23 cellular contexts compared by ENCODE assay signal in the genomic region with DNA sequence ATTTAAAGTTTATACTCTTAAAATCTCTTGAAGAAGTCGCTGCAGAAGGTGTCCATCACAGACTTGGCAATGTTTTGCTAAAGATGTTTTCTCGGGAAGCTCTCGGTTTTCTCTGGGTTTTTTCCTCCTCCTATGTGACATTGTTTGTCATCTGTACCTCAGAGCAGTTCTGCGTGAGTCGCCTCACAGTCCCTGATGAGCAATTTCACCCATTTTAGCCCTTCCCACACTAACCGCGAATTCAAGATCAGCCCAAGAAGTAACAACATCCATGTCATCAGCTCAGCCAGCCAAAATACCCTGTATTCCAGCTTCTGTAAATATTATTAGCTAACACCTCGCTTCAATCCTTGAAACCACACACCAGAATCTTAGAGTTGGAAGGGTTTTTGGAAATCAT.
DNase-seq lines count a peak whose midpoint lies in the region; ATAC-seq, FAIRE-seq and TF ChIP-seq lines count a peak whose summit lies in the region.
"Had no signal": no experiment of that assay in that cellular context is flagged by ENCODE, and none has a peak within 500 bp of the region (broad histone marks: within the 10 kb centered on the region; RNA-seq: fewer than 3 reads in every experiment).

No MANE protein-coding gene starts in this region.

- DNase-seq in GM12878 (ENCODE audit: low read depth, low spot score): no peak
- DNase-seq in GM10266 (ENCODE audit: extremely low spot score): no peak
- DNase-seq in NCI-H345 treated with DMSO at 0.1 percent for 48 hours (lab: John Stamatoyannopoulos, UW; ENCODE audit: unreplicated experiment): no peak
- no peak for DNase-seq in NCI-H748 (lab: John Stamatoyannopoulos, UW; ENCODE audit: unreplicated experiment)
- DNase-seq: activated CD4-positive, alpha-beta T cell treated with anti-CD3 and anti-CD28 coated beads for 1 hour; activated naive CD4-positive, alpha-beta T cell treated with anti-CD3 and anti-CD28 coated beads, Interleukin-2, amount 50 U/mL, for 16 hours; AML-193; body of pancreas; erythroblast; H7; left ventricle myocardium superior; NCI-H1694 treated with DMSO at 0.1 percent for 48 hours; NCI-H510A treated with DMSO at 0.1 percent for 48 hours; pancreas; SJCRH30; stimulated activated CD4-positive, alpha-beta T cell treated with anti-CD3 and anti-CD28 coated beads, Interleukin-4, amount 100 ng/mL, for 4 hours; trophoblast cell had no signal

- in situ Hi-C loops in GM12878 (cut with MboI): no loop called here

- H3K4me2 ChIP-seq in GM12878 (ENCODE audit: control insufficient read depth, insufficient read depth): no peak overlapping the region

- H3K27me3 ChIP-seq in GM12878 (replicated peaks in 1 of 2; ENCODE audit: control insufficient read depth in 2 of 2, insufficient read depth in 2 of 2, low read length in 1 of 2): no peaks in the 10 kb centered on the region
- H3K27me3 ChIP-seq: body of pancreas, pancreas, SJCRH30 had no signal

- intact Hi-C loops in GM12878 (cut with micrococcal nuclease; ENCODE audit: unreplicated experiment): no loop called here

- FAIRE-seq in GM12878 (lab: Jason Lieb, UNC): no peak
- FAIRE-seq: D721Med, HTR-8/SVneo, pancreas had no signal

- CTCF ChIA-PET in GM12878 (lab: Yijun Ruan, JAX): no interaction called here

- H3K9ac ChIP-seq in GM12878 (ENCODE audit: control insufficient read depth, insufficient read depth, low read length): no peak overlapping the region

- H3K36me3 ChIP-seq in GM12878 (ENCODE audit: control insufficient read depth in 2 of 2, insufficient read depth in 2 of 2, low read length in 1 of 2): no peaks in the 10 kb centered on the region
- H3K36me3 ChIP-seq: pancreas, SJCRH30 had no signal

- no peaks in the 10 kb centered on the region for H3K79me2 ChIP-seq in GM12878 (ENCODE audit: control insufficient read depth, insufficient read depth, low read length)

- H3K4me3 ChIP-seq in GM12878: no peak overlapping the region
- H3K4me3 ChIP-seq: body of pancreas, pancreas, SJCRH30 had no signal

- WGBS in GM12878 (ENCODE audit: insufficient coverage, insufficient replicate concordance, low lambda C conversion rate, missing lambda C conversion rate): 0% methylated on average over 8 of the region's 8 CpGs

- TF ChIP-seq CTCF in GM12878 (IDR thresholded peaks at IDR 0.05 in 2 of 3, conservative IDR thresholded peaks at IDR 0.05 in 1 of 3; ENCODE audit: control insufficient read depth in 2 of 3, extremely low read depth in 1 of 3, insufficient read depth in 1 of 3, low read depth in 3 of 3, low read length in 3 of 3): no peak
- no peak for TF ChIP-seq CTCF in GM10266 (IDR thresholded peaks at IDR 0.05; ENCODE audit: control insufficient read depth, insufficient read depth, low read depth, missing control alignments)

- no peak overlapping the region for H3K27ac ChIP-seq in GM12878 (ENCODE audit: control insufficient read depth, insufficient read depth)
- H3K27ac ChIP-seq: body of pancreas, pancreas, SJCRH30 had no signal

- H2AFZ ChIP-seq in GM12878 (ENCODE audit: control insufficient read depth, low read depth, low read length): no peak overlapping the region

- POLR2A ChIA-PET in GM12878 (lab: Charles Lee): no interaction called here

- RAD21 ChIA-PET in GM12878 (lab: Charles Lee; ENCODE audit: unreplicated experiment): no interaction called here

- TF ChIP-seq RAD21 in GM12878 (IDR thresholded peaks at IDR 0.05; ENCODE audit: insufficient read depth, low read depth, low read length): no peak

- ATAC-seq in GM18858 (IDR thresholded peaks at IDR 0.05; ENCODE audit: unreplicated experiment): peak; percentile 66
- ATAC-seq in GM21381 (IDR thresholded peaks at IDR 0.05; ENCODE audit: unreplicated experiment): peak; percentile 57
- peak; percentile 87 for ATAC-seq in HG02973 (IDR thresholded peaks at IDR 0.05; ENCODE audit: unreplicated experiment)
- ATAC-seq in GM12878: peak; percentile 51
- no peak for ATAC-seq in HG03460 (IDR thresholded peaks at IDR 0.05; ENCODE audit: unreplicated experiment)
- ATAC-seq: body of pancreas, left ventricle myocardium superior, pancreas had no signal

- H4K20me1 ChIP-seq in GM12878 (ENCODE audit: control insufficient read depth, insufficient read depth): no peaks in the 10 kb centered on the region

- no peak for TF ChIP-seq POLR2A in GM12878 (IDR thresholded peaks at IDR 0.05; ENCODE audit: low read depth, low read length)

- BruUV-seq in GM12878 (replicated peaks; lab: Mats Ljungman, UMichigan): no TSS peak

- H3K4me1 ChIP-seq in GM12878 (ENCODE audit: control insufficient read depth, insufficient read depth, low read length): no peaks in the 10 kb centered on the region
- H3K4me1 ChIP-seq: body of pancreas, SJCRH30 had no signal

- H3K9me3 ChIP-seq in GM12878 (replicated peaks; ENCODE audit: control insufficient read depth, insufficient read depth, low read length): no peaks in the 10 kb centered on the region
- H3K9me3 ChIP-seq: body of pancreas, pancreas, SJCRH30 had no signal

- TF ChIP-seq EP300 in GM12878 (IDR thresholded peaks at IDR 0.05; ENCODE audit: borderline replicate concordance in 1 of 2, control insufficient read depth in 1 of 2, low read depth in 2 of 2, low read length in 2 of 2): no peak

- SMC1A ChIA-PET in GM12878 (lab: Charles Lee; ENCODE audit: uncharacterized antibody, unreplicated experiment): no interaction called here

TF ChIP-seq in GM12878, 131 proteins besides CTCF, POLR2A, EP300 and RAD21 (continues in another document):
- peak; percentile 20; the same call in 1 of the 2 replicates for TF ChIP-seq JUNB (IDR thresholded peaks at IDR 0.05)
- TF ChIP-seq FOS (IDR thresholded peaks at IDR 0.05; ENCODE audit: borderline replicate concordance, extremely low read depth, insufficient read length): no peak
- TF ChIP-seq GATAD2B (conservative IDR thresholded peaks at IDR 0.05; ENCODE audit: low read depth): no peak
- TF ChIP-seq, protein P1, sequence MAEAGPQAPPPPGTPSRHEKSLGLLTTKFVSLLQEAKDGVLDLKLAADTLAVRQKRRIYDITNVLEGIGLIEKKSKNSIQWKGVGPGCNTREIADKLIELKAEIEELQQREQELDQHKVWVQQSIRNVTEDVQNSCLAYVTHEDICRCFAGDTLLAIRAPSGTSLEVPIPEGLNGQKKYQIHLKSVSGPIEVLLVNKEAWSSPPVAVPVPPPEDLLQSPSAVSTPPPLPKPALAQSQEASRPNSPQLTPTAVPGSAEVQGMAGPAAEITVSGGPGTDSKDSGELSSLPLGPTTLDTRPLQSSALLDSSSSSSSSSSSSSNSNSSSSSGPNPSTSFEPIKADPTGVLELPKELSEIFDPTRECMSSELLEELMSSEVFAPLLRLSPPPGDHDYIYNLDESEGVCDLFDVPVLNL (IDR thresholded peaks at IDR 0.05; ENCODE audit: low read depth, low read length): no peak
- TF ChIP-seq CREB1 (IDR thresholded peaks at IDR 0.05; ENCODE audit: low read depth): no peak
- TF ChIP-seq, protein P2, sequence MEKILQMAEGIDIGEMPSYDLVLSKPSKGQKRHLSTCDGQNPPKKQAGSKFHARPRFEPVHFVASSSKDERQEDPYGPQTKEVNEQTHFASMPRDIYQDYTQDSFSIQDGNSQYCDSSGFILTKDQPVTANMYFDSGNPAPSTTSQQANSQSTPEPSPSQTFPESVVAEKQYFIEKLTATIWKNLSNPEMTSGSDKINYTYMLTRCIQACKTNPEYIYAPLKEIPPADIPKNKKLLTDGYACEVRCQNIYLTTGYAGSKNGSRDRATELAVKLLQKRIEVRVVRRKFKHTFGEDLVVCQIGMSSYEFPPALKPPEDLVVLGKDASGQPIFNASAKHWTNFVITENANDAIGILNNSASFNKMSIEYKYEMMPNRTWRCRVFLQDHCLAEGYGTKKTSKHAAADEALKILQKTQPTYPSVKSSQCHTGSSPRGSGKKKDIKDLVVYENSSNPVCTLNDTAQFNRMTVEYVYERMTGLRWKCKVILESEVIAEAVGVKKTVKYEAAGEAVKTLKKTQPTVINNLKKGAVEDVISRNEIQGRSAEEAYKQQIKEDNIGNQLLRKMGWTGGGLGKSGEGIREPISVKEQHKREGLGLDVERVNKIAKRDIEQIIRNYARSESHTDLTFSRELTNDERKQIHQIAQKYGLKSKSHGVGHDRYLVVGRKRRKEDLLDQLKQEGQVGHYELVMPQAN (conservative IDR thresholded peaks at IDR 0.05): no peak
- no peak for TF ChIP-seq MEF2A (IDR thresholded peaks at IDR 0.05; ENCODE audit: insufficient read depth, low read depth, low read length)
- no peak for TF ChIP-seq STAT3 (IDR thresholded peaks at IDR 0.05; ENCODE audit: low read depth, low read length)
- TF ChIP-seq, protein P3, sequence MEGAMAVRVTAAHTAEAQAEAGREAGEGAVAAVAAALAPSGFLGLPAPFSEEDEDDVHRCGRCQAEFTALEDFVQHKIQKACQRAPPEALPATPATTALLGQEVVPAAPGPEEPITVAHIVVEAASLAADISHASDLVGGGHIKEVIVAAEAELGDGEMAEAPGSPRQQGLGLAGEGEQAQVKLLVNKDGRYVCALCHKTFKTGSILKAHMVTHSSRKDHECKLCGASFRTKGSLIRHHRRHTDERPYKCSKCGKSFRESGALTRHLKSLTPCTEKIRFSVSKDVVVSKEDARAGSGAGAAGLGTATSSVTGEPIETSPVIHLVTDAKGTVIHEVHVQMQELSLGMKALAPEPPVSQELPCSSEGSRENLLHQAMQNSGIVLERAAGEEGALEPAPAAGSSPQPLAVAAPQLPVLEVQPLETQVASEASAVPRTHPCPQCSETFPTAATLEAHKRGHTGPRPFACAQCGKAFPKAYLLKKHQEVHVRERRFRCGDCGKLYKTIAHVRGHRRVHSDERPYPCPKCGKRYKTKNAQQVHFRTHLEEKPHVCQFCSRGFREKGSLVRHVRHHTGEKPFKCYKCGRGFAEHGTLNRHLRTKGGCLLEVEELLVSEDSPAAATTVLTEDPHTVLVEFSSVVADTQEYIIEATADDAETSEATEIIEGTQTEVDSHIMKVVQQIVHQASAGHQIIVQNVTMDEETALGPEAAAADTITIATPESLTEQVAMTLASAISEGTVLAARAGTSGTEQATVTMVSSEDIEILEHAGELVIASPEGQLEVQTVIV (IDR thresholded peaks at IDR 0.05; ENCODE audit: borderline replicate concordance, partially characterized antibody): no peak
- TF ChIP-seq, protein P4, sequence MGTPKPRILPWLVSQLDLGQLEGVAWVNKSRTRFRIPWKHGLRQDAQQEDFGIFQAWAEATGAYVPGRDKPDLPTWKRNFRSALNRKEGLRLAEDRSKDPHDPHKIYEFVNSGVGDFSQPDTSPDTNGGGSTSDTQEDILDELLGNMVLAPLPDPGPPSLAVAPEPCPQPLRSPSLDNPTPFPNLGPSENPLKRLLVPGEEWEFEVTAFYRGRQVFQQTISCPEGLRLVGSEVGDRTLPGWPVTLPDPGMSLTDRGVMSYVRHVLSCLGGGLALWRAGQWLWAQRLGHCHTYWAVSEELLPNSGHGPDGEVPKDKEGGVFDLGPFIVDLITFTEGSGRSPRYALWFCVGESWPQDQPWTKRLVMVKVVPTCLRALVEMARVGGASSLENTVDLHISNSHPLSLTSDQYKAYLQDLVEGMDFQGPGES (IDR thresholded peaks at IDR 0.05): no peak
